1 cellular context compared by ENCODE assay signal in the genomic region with DNA sequence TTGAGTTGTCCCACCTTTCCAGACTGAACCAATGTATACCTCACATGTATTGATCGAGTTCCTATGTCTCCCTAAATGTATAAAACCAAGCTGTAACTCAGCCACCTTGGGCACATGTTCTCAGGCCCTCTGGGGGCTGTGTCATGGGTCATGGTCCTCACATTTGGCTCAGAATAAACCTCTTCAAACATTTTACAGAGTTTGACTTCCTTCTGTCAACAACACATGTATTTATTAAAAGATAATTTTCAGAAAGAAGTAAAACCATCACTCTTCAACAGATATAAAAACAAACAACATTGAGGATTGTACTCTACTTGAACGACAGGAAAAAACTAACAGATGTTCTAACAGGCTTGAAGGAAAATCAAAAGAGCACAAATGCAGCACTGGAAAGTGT.
TF ChIP-seq lines count a peak whose summit lies in the region.

No MANE protein-coding gene starts in this region.

TF ChIP-seq in K562, 482 proteins besides CTCF, POLR2A, EP300 and RAD21:
- TF ChIP-seq BRD9 (IDR thresholded peaks at IDR 0.05; ENCODE audit: low read depth, partially characterized antibody) (peak; percentile 53), KHSRP (IDR thresholded peaks at IDR 0.05) (0 out of 2 replicates have a peak, but pooled peaks have one; percentile 12), NR2C2 (CRISPR knock-in tag; IDR thresholded peaks at IDR 0.05) (no peak), NR2C2 (tag; IDR thresholded peaks at IDR 0.05) (peak; percentile 41; the same call in 1 of the 2 replicates), SP1 (CRISPR knock-in tag; IDR thresholded peaks at IDR 0.05) (no peak), SIN3B (IDR thresholded peaks at IDR 0.05; ENCODE audit: low read depth) (no peak), MNT (conservative IDR thresholded peaks at IDR 0.05) (peak in 1 of 2 experiments; percentile 40; a peak in 2 of 4 replicates), BACH1 (tag; IDR thresholded peaks at IDR 0.05) (0 out of 2 replicates have a peak, but pooled peaks have one; percentile 54)
- TF ChIP-seq, protein P1, sequence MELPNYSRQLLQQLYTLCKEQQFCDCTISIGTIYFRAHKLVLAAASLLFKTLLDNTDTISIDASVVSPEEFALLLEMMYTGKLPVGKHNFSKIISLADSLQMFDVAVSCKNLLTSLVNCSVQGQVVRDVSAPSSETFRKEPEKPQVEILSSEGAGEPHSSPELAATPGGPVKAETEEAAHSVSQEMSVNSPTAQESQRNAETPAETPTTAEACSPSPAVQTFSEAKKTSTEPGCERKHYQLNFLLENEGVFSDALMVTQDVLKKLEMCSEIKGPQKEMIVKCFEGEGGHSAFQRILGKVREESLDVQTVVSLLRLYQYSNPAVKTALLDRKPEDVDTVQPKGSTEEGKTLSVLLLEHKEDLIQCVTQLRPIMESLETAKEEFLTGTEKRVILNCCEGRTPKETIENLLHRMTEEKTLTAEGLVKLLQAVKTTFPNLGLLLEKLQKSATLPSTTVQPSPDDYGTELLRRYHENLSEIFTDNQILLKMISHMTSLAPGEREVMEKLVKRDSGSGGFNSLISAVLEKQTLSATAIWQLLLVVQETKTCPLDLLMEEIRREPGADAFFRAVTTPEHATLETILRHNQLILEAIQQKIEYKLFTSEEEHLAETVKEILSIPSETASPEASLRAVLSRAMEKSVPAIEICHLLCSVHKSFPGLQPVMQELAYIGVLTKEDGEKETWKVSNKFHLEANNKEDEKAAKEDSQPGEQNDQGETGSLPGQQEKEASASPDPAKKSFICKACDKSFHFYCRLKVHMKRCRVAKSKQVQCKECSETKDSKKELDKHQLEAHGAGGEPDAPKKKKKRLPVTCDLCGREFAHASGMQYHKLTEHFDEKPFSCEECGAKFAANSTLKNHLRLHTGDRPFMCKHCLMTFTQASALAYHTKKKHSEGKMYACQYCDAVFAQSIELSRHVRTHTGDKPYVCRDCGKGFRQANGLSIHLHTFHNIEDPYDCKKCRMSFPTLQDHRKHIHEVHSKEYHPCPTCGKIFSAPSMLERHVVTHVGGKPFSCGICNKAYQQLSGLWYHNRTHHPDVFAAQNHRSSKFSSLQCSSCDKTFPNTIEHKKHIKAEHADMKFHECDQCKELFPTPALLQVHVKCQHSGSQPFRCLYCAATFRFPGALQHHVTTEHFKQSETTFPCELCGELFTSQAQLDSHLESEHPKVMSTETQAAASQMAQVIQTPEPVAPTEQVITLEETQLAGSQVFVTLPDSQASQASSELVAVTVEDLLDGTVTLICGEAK (IDR thresholded peaks at IDR 0.05) = 0 out of 2 replicates have a peak, but pooled peaks have one; percentile 6
- TF ChIP-seq, protein P1 (CRISPR knock-in tag; IDR thresholded peaks at IDR 0.05) = no peak
- TF ChIP-seq, protein P2, sequence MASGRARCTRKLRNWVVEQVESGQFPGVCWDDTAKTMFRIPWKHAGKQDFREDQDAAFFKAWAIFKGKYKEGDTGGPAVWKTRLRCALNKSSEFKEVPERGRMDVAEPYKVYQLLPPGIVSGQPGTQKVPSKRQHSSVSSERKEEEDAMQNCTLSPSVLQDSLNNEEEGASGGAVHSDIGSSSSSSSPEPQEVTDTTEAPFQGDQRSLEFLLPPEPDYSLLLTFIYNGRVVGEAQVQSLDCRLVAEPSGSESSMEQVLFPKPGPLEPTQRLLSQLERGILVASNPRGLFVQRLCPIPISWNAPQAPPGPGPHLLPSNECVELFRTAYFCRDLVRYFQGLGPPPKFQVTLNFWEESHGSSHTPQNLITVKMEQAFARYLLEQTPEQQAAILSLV (tag; IDR thresholded peaks at IDR 0.05) = 0 out of 2 replicates have a peak, but pooled peaks have one; percentile 16
